10 cellular contexts compared by ENCODE assay signal in genomic region chr6:35487653-35488516, GRCh38. TPM values are rescaled to one million over a fixed set of nuclear protein-coding genes. Genes with fewer than 3 reads are reported as not detected.
DNase-seq lines count a peak whose midpoint lies in the region; TF ChIP-seq lines count a peak whose summit lies in the region.
"Had no signal": no experiment of that assay in that cellular context is flagged by ENCODE, and none has a peak within 500 bp of the region (broad histone marks: within the 10 kb centered on the region; RNA-seq: fewer than 3 reads in every experiment).

No MANE protein-coding gene starts in this region.

- 35 to 42% methylated on average over 9 of the region's 9 CpGs for WGBS in lower leg skin, 2 donors

- peaks cover 62% of the 10 kb centered on the region for H3K4me1 Mint-ChIP-seq in osteocyte (ENCODE audit: unreplicated experiment)

- H3K27ac ChIP-seq in coronary artery = peak overlapping the region; percentile 86 to 99

- H3K27ac Mint-ChIP-seq in osteocyte (ENCODE audit: unreplicated experiment) = peak overlapping the region; percentile 81
- H3K27ac Mint-ChIP-seq: activated CD4-positive, alpha-beta T cell treated with anti-CD3 and anti-CD28 coated beads, Interleukin-2, amount 10 ng/mL, durations not matched to agents 7 days and 5 days had no signal

- H3K4me3 ChIP-seq in coronary artery = no peak overlapping the region
- H3K4me3 ChIP-seq in lower leg skin (ENCODE audit: low read depth, poor library complexity, severe bottlenecking) = no peak overlapping the region

- H3K27me3 Mint-ChIP-seq in osteocyte (ENCODE audit: unreplicated experiment) = no peaks in the 10 kb centered on the region

- no peak overlapping the region for H3K4me3 Mint-ChIP-seq in osteocyte (ENCODE audit: unreplicated experiment)
- H3K4me3 Mint-ChIP-seq: activated CD4-positive, alpha-beta T cell treated with anti-CD3 and anti-CD28 coated beads, Interleukin-2, amount 10 ng/mL, durations not matched to agents 7 days and 5 days had no signal

- TF ChIP-seq POLR2A in lower leg skin (IDR thresholded peaks at IDR 0.05) (no peak), erythroblast (IDR thresholded peaks at IDR 0.05; ENCODE audit: low read length) (no peak)

- H3K36me3 Mint-ChIP-seq in osteocyte (ENCODE audit: unreplicated experiment) = peaks cover 4% of the 10 kb centered on the region

- TF ChIP-seq CTCF in coronary artery (IDR thresholded peaks at IDR 0.05) (no peak), osteocyte (IDR thresholded peaks at IDR 0.05) (no peak), lower leg skin (IDR thresholded peaks at IDR 0.05) (no peak)

- intact Hi-C loops in lower leg skin (cut with DNase I; ENCODE audit: low total_unique reads) = no loop called here

- DNase-seq in DMS 273 treated with DMSO at 0.1 percent for 48 hours (lab: John Stamatoyannopoulos, UW) (peak; percentile 73), NCI-H226 (peak; percentile 80), coronary artery (ENCODE audit: low spot score) (no peak), osteocyte (ENCODE audit: extremely low spot score, unreplicated experiment) (no peak), Ammon's horn (ENCODE audit: low spot score) (no peak), NCI-H345 (lab: John Stamatoyannopoulos, UW) (no peak), lower leg skin (ENCODE audit: low spot score in 2 of 2) (no peak), erythroblast (lab: John Stamatoyannopoulos, UW) (no peak)
- DNase-seq: activated CD4-positive, alpha-beta T cell treated with anti-CD3 and anti-CD28 coated beads, Interleukin-2, amount 10 ng/mL, durations not matched to agents 7 days and 5 days; hypothalamus had no signal

- no peaks in the 10 kb centered on the region for H3K9me3 Mint-ChIP-seq in osteocyte (ENCODE audit: unreplicated experiment)
- H3K9me3 Mint-ChIP-seq: activated CD4-positive, alpha-beta T cell treated with anti-CD3 and anti-CD28 coated beads, Interleukin-2, amount 10 ng/mL, durations not matched to agents 7 days and 5 days had no signal

RNA-seq across cellular contexts. Expression of gene TEAD3, which starts 9.0 kb away (rescaled TPM):
- total RNA-seq in osteocyte (43.1 and 44.8 TPM in 2 replicates), lower leg skin (10 to 100 TPM; 51.3 to 73.2 (median 56.8) TPM)

RNA-seq across cellular contexts. Expression of gene RPL10A, which starts 19.7 kb away (rescaled TPM):
- total RNA-seq in osteocyte (1,177 and 1,245 TPM in 2 replicates), lower leg skin (1,000 to 10,000 TPM; 1,714 to 2,467 (median 2,118) TPM)

RNA-seq across cellular contexts. Expression of gene TULP1, which starts 24.8 kb away (rescaled TPM):
- total RNA-seq in osteocyte = not detected in 2 replicates
- under 1 TPM in 2 of 4 donors, not detected in 2; 0.61 to 0.65 TPM for total RNA-seq in lower leg skin
- total RNA-seq: activated CD4-positive, alpha-beta T cell treated with anti-CD3 and anti-CD28 coated beads, Interleukin-2, amount 10 ng/mL, durations not matched to agents 7 days and 5 days had no signal

RNA-seq across cellular contexts. Expression of gene FANCE, which starts 35.7 kb away (rescaled TPM):
- 7.8 TPM in 2 replicates for total RNA-seq in osteocyte
- total RNA-seq in lower leg skin = 10 to 100 TPM; 17.5 to 36.7 (median 34.2) TPM

Comparison
In these comparisons a context has a peak if more than half of its experiments do, and no peak if none do; other contexts are left out.
1. DNase-seq: peak in DMS 273 treated with DMSO at 0.1 percent for 48 hours (single experiment) and NCI-H226 (single experiment); none in coronary artery (single experiment), osteocyte (single experiment), Ammon's horn (single experiment), NCI-H345 (single experiment), lower leg skin (0 of 2) and erythroblast (0 of 2).